Comparison of ENCODE assay signal across 1 cellular context in the genomic region with DNA sequence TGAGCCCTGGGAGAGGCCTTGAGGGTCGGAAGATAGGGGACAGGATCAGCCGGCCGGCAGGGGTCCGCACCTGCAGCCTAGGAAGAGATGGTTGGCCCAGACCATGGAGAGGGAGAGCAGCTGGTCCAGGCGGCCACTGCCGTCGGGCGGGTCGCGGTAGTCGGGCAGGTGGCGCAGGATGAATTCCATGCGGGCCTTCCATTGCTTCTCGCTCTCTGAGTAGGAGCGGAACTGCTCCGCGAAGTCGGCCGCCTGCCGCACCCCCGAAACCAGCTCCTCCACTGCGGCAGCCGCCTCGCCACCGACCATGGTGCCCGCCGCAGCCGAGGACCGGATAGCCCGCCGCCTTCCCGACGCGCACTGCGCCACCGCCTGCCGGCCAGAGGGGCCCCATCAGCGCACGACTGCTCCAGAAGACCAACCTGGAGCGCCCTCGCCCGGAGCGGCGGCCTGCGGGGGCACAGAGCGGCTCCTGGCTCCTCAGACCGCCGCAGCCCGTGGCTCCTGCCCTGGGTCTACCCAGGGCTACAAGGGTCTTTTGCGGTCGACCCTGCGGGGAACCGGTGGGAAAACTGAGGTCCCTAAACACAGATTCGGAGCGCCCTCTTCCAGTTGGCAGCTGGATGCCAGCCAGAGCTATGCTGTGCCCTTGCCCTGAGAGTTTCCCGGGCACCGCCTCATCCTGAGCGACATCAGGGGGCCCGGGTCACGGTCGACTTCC.
TF ChIP-seq lines count a peak whose summit lies in the region.

A gene with protein sequence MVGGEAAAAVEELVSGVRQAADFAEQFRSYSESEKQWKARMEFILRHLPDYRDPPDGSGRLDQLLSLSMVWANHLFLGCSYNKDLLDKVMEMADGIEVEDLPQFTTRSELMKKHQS (minus strand): TSS at position 336 of the 721 bp plus-strand sequence. CDS start 27 bp downstream, at position 309.

TF ChIP-seq in WTC11, 78 proteins besides CTCF, POLR2A, EP300 and RAD21 (continued from another document and continues in another):
- TF ChIP-seq, protein P1, sequence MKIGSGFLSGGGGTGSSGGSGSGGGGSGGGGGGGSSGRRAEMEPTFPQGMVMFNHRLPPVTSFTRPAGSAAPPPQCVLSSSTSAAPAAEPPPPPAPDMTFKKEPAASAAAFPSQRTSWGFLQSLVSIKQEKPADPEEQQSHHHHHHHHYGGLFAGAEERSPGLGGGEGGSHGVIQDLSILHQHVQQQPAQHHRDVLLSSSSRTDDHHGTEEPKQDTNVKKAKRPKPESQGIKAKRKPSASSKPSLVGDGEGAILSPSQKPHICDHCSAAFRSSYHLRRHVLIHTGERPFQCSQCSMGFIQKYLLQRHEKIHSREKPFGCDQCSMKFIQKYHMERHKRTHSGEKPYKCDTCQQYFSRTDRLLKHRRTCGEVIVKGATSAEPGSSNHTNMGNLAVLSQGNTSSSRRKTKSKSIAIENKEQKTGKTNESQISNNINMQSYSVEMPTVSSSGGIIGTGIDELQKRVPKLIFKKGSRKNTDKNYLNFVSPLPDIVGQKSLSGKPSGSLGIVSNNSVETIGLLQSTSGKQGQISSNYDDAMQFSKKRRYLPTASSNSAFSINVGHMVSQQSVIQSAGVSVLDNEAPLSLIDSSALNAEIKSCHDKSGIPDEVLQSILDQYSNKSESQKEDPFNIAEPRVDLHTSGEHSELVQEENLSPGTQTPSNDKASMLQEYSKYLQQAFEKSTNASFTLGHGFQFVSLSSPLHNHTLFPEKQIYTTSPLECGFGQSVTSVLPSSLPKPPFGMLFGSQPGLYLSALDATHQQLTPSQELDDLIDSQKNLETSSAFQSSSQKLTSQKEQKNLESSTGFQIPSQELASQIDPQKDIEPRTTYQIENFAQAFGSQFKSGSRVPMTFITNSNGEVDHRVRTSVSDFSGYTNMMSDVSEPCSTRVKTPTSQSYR (CRISPR knock-in tag; IDR thresholded peaks at IDR 0.05): peak; percentile 84
- TF ChIP-seq TP53 (CRISPR knock-in tag; IDR thresholded peaks at IDR 0.05): peak; percentile 82; the same call in 1 of the 2 replicates
- 0 out of 2 replicates have a peak, but pooled peaks have one; percentile 12 for TF ChIP-seq NFE2L1 (CRISPR knock-in tag; IDR thresholded peaks at IDR 0.05)
- peak; percentile 55; the same call in 1 of the 2 replicates for TF ChIP-seq ATF1 (CRISPR knock-in tag; IDR thresholded peaks at IDR 0.05)
- TF ChIP-seq, protein P2, sequence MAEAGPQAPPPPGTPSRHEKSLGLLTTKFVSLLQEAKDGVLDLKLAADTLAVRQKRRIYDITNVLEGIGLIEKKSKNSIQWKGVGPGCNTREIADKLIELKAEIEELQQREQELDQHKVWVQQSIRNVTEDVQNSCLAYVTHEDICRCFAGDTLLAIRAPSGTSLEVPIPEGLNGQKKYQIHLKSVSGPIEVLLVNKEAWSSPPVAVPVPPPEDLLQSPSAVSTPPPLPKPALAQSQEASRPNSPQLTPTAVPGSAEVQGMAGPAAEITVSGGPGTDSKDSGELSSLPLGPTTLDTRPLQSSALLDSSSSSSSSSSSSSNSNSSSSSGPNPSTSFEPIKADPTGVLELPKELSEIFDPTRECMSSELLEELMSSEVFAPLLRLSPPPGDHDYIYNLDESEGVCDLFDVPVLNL (CRISPR knock-in tag; IDR thresholded peaks at IDR 0.05; ENCODE audit: borderline replicate concordance, low read depth): no peak
- TF ChIP-seq, protein P3, sequence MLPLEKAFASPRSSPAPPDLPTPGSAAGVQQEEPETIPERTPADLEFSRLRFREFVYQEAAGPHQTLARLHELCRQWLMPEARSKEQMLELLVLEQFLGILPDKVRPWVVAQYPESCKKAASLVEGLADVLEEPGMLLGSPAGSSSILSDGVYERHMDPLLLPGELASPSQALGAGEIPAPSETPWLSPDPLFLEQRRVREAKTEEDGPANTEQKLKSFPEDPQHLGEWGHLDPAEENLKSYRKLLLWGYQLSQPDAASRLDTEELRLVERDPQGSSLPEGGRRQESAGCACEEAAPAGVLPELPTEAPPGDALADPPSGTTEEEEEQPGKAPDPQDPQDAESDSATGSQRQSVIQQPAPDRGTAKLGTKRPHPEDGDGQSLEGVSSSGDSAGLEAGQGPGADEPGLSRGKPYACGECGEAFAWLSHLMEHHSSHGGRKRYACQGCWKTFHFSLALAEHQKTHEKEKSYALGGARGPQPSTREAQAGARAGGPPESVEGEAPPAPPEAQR (CRISPR knock-in tag; IDR thresholded peaks at IDR 0.05): no peak
- TF ChIP-seq, protein P4, sequence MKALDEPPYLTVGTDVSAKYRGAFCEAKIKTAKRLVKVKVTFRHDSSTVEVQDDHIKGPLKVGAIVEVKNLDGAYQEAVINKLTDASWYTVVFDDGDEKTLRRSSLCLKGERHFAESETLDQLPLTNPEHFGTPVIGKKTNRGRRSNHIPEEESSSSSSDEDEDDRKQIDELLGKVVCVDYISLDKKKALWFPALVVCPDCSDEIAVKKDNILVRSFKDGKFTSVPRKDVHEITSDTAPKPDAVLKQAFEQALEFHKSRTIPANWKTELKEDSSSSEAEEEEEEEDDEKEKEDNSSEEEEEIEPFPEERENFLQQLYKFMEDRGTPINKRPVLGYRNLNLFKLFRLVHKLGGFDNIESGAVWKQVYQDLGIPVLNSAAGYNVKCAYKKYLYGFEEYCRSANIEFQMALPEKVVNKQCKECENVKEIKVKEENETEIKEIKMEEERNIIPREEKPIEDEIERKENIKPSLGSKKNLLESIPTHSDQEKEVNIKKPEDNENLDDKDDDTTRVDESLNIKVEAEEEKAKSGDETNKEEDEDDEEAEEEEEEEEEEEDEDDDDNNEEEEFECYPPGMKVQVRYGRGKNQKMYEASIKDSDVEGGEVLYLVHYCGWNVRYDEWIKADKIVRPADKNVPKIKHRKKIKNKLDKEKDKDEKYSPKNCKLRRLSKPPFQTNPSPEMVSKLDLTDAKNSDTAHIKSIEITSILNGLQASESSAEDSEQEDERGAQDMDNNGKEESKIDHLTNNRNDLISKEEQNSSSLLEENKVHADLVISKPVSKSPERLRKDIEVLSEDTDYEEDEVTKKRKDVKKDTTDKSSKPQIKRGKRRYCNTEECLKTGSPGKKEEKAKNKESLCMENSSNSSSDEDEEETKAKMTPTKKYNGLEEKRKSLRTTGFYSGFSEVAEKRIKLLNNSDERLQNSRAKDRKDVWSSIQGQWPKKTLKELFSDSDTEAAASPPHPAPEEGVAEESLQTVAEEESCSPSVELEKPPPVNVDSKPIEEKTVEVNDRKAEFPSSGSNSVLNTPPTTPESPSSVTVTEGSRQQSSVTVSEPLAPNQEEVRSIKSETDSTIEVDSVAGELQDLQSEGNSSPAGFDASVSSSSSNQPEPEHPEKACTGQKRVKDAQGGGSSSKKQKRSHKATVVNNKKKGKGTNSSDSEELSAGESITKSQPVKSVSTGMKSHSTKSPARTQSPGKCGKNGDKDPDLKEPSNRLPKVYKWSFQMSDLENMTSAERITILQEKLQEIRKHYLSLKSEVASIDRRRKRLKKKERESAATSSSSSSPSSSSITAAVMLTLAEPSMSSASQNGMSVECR (CRISPR knock-in tag; IDR thresholded peaks at IDR 0.05; ENCODE audit: borderline replicate concordance): peak; percentile 88; the same call in 1 of the 2 replicates
- peak; percentile 87 for TF ChIP-seq GABPB1 (CRISPR knock-in tag; IDR thresholded peaks at IDR 0.05)
- TF ChIP-seq CBFB (CRISPR knock-in tag; IDR thresholded peaks at IDR 0.05; ENCODE audit: low read depth): 0 out of 2 replicates have a peak, but pooled peaks have one; percentile 87
- TF ChIP-seq, protein P5, sequence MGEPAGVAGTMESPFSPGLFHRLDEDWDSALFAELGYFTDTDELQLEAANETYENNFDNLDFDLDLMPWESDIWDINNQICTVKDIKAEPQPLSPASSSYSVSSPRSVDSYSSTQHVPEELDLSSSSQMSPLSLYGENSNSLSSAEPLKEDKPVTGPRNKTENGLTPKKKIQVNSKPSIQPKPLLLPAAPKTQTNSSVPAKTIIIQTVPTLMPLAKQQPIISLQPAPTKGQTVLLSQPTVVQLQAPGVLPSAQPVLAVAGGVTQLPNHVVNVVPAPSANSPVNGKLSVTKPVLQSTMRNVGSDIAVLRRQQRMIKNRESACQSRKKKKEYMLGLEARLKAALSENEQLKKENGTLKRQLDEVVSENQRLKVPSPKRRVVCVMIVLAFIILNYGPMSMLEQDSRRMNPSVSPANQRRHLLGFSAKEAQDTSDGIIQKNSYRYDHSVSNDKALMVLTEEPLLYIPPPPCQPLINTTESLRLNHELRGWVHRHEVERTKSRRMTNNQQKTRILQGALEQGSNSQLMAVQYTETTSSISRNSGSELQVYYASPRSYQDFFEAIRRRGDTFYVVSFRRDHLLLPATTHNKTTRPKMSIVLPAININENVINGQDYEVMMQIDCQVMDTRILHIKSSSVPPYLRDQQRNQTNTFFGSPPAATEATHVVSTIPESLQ (CRISPR knock-in tag; IDR thresholded peaks at IDR 0.05): no peak
- TF ChIP-seq, protein P6, sequence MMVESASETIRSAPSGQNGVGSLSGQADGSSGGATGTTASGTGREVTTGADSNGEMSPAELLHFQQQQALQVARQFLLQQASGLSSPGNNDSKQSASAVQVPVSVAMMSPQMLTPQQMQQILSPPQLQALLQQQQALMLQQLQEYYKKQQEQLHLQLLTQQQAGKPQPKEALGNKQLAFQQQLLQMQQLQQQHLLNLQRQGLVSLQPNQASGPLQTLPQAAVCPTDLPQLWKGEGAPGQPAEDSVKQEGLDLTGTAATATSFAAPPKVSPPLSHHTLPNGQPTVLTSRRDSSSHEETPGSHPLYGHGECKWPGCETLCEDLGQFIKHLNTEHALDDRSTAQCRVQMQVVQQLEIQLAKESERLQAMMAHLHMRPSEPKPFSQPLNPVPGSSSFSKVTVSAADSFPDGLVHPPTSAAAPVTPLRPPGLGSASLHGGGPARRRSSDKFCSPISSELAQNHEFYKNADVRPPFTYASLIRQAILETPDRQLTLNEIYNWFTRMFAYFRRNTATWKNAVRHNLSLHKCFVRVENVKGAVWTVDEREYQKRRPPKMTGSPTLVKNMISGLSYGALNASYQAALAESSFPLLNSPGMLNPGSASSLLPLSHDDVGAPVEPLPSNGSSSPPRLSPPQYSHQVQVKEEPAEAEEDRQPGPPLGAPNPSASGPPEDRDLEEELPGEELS (CRISPR knock-in tag; IDR thresholded peaks at IDR 0.05): peak; percentile 94
- peak; percentile 95 for TF ChIP-seq FOXK1 (CRISPR knock-in tag; IDR thresholded peaks at IDR 0.05)
- TF ChIP-seq, protein P7, sequence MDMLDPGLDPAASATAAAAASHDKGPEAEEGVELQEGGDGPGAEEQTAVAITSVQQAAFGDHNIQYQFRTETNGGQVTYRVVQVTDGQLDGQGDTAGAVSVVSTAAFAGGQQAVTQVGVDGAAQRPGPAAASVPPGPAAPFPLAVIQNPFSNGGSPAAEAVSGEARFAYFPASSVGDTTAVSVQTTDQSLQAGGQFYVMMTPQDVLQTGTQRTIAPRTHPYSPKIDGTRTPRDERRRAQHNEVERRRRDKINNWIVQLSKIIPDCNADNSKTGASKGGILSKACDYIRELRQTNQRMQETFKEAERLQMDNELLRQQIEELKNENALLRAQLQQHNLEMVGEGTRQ (CRISPR knock-in tag; IDR thresholded peaks at IDR 0.05): peak; percentile 57; the same call in 1 of the 2 replicates
- peak; percentile 88 for TF ChIP-seq SP1 (CRISPR knock-in tag; conservative IDR thresholded peaks at IDR 0.05)
- TF ChIP-seq RELA (CRISPR knock-in tag; IDR thresholded peaks at IDR 0.05; ENCODE audit: borderline replicate concordance): 0 out of 2 replicates have a peak, but pooled peaks have one; percentile 32
- TF ChIP-seq, protein P8, sequence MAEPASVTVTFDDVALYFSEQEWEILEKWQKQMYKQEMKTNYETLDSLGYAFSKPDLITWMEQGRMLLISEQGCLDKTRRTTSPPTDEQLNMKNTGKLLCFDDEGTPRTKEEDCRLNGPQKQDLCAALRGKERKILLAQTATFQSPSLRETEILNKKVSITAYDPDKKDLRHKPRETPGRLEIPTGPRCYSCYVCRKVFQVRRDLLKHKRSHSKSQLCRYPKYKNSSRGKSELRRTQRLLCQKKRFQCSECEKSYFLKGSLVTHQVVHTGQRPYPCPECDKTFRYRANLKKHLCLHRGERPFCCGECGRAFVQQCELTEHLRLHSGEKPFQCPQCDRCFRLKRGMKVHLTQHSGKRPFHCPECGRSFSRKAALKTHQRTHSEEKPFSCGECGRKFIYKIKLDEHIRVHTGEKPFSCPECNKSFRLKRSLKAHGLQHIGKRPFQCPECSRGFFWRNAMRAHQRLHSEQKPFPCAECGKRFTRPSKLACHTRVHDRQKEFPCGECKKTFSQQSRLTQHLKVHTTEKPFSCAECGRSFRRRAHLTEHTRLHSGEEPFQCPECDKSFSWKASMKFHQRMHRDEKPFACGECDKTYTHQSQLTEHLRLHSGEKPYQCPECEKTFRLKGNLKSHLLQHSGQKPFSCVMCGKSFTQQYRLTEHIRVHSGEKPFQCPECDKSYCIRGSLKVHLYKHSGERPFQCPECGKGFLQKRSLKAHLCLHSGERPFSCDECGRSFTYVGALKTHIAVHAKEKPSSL (CRISPR knock-in tag; conservative IDR thresholded peaks at IDR 0.05): 0 out of 2 replicates have a peak, but pooled peaks have one; percentile 40
- no peak for TF ChIP-seq SMAD4 (CRISPR knock-in tag; IDR thresholded peaks at IDR 0.05)
- TF ChIP-seq CREM (CRISPR knock-in tag; IDR thresholded peaks at IDR 0.05): peak; percentile 83
- TF ChIP-seq, protein P9, sequence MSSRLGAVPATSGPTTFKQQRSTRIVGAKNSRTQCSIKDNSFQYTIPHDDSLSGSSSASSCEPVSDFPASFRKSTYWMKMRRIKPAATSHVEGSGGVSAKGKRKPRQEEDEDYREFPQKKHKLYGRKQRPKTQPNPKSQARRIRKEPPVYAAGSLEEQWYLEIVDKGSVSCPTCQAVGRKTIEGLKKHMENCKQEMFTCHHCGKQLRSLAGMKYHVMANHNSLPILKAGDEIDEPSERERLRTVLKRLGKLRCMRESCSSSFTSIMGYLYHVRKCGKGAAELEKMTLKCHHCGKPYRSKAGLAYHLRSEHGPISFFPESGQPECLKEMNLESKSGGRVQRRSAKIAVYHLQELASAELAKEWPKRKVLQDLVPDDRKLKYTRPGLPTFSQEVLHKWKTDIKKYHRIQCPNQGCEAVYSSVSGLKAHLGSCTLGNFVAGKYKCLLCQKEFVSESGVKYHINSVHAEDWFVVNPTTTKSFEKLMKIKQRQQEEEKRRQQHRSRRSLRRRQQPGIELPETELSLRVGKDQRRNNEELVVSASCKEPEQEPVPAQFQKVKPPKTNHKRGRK (CRISPR knock-in tag; IDR thresholded peaks at IDR 0.05; ENCODE audit: borderline replicate concordance): no peak
- TF ChIP-seq, protein P10, sequence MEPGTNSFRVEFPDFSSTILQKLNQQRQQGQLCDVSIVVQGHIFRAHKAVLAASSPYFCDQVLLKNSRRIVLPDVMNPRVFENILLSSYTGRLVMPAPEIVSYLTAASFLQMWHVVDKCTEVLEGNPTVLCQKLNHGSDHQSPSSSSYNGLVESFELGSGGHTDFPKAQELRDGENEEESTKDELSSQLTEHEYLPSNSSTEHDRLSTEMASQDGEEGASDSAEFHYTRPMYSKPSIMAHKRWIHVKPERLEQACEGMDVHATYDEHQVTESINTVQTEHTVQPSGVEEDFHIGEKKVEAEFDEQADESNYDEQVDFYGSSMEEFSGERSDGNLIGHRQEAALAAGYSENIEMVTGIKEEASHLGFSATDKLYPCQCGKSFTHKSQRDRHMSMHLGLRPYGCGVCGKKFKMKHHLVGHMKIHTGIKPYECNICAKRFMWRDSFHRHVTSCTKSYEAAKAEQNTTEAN (CRISPR knock-in tag; IDR thresholded peaks at IDR 0.05): peak; percentile 90
- peak; percentile 59; the same call in 1 of the 2 replicates for TF ChIP-seq JUN (CRISPR knock-in tag; IDR thresholded peaks at IDR 0.05)
- TF ChIP-seq, protein P11, sequence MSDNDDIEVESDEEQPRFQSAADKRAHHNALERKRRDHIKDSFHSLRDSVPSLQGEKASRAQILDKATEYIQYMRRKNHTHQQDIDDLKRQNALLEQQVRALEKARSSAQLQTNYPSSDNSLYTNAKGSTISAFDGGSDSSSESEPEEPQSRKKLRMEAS (CRISPR knock-in tag; IDR thresholded peaks at IDR 0.05): peak; percentile 95
